Comparison of ENCODE assay signal across 9 cellular contexts in genomic region chr6:36423101-36423824, GRCh38. TPM values are rescaled to one million over a fixed set of nuclear protein-coding genes. Genes with fewer than 3 reads are reported as not detected.
DNase-seq lines count a peak whose midpoint lies in the region; ATAC-seq and TF ChIP-seq lines count a peak whose summit lies in the region.
"Had no signal": no experiment of that assay in that cellular context is flagged by ENCODE, and none has a peak within 500 bp of the region (broad histone marks: within the 10 kb centered on the region; RNA-seq: fewer than 3 reads in every experiment).

No MANE protein-coding gene starts in this region.

- ATAC-seq in HG03378 (IDR thresholded peaks at IDR 0.05; ENCODE audit: unreplicated experiment), result peak; percentile 80

- H3K4me1 ChIP-seq in BE2C, result peaks cover 14% of the 10 kb centered on the region

- H3K36me3 ChIP-seq in BE2C (no peaks in the 10 kb centered on the region), kidney epithelial cell (ENCODE audit: control insufficient read depth, insufficient read depth, low read length) (no peaks in the 10 kb centered on the region)

- DNase-seq in BE2C (peak; percentile 99), NCI-H446 treated with DMSO at 0.1 percent for 48 hours (lab: John Stamatoyannopoulos, UW) (peak; percentile 94), cerebellum (ENCODE audit: low spot score) (peak; percentile 97), kidney epithelial cell (ENCODE audit: low read depth) (peak; percentile 88)
- peak; percentile 97 for DNase-seq in activated CD4-positive, CD25-positive, alpha-beta regulatory T cell treated with anti-CD3 and anti-CD28 coated beads, Interleukin-2, amount 50 U/mL, for 72 hours
- DNase-seq in stimulated activated CD4-positive, alpha-beta T cell treated with anti-CD3 and anti-CD28 coated beads, Interleukin-15, amount 100 ng/mL, for 24 hours, result peak; percentile 99

- TF ChIP-seq POLR2A in GM19099 (IDR thresholded peaks at IDR 0.05; ENCODE audit: extremely low read depth, insufficient read length, low read depth), result peak; percentile 90

- H3K9me3 ChIP-seq in BE2C, result no peaks in the 10 kb centered on the region

- peak overlapping the region; percentile 67 for H3K4me3 ChIP-seq in BE2C (ENCODE audit: low read depth, low read length)
- peak overlapping the region; percentile 62 for H3K4me3 ChIP-seq in kidney epithelial cell (ENCODE audit: low read depth, low read length)

- H3K27me3 ChIP-seq in BE2C (no peaks in the 10 kb centered on the region), kidney epithelial cell (ENCODE audit: control insufficient read depth, insufficient read depth, low read length) (no peaks in the 10 kb centered on the region)

- TF ChIP-seq CTCF in BE2C (IDR thresholded peaks at IDR 0.05; ENCODE audit: low read depth, low read length) (peak; percentile 68), kidney epithelial cell (IDR thresholded peaks at IDR 0.05; ENCODE audit: insufficient read depth, low read length, poor library complexity, severe bottlenecking) (peak; percentile 72)

RNA-seq across cellular contexts. Expression of gene PXT1, which starts 19.4 kb away (rescaled TPM):
- polyA plus RNA-seq in BE2C (2012; ENCODE audit: insufficient read depth, insufficient read length, low read depth), result not detected
- total RNA-seq in cerebellum, result not detected
- not detected in 2 replicates for total RNA-seq in kidney epithelial cell
- total RNA-seq: subcutaneous adipose tissue had no signal

RNA-seq across cellular contexts. Expression of gene KCTD20, which starts 19.5 kb away (rescaled TPM):
- 46.6 TPM for polyA plus RNA-seq in BE2C (2012; ENCODE audit: insufficient read depth, insufficient read length, low read depth)
- total RNA-seq in cerebellum (61.8 TPM), kidney epithelial cell (51.6 and 55.2 TPM in 2 replicates)

RNA-seq across cellular contexts. Expression of gene ETV7, which starts 35.8 kb away (rescaled TPM):
- polyA plus RNA-seq in BE2C (2012; ENCODE audit: insufficient read depth, insufficient read length, low read depth), result 0.52 TPM
- total RNA-seq in cerebellum (not detected), kidney epithelial cell (6.8 and 8.4 TPM in 2 replicates)

Comparison
In these comparisons a context has a peak if more than half of its experiments do, and no peak if none do; other contexts are left out.
1. Peak in every context shown above with its lines: DNase-seq, ATAC-seq and H3K4me3 ChIP-seq.